In the genomic region with DNA sequence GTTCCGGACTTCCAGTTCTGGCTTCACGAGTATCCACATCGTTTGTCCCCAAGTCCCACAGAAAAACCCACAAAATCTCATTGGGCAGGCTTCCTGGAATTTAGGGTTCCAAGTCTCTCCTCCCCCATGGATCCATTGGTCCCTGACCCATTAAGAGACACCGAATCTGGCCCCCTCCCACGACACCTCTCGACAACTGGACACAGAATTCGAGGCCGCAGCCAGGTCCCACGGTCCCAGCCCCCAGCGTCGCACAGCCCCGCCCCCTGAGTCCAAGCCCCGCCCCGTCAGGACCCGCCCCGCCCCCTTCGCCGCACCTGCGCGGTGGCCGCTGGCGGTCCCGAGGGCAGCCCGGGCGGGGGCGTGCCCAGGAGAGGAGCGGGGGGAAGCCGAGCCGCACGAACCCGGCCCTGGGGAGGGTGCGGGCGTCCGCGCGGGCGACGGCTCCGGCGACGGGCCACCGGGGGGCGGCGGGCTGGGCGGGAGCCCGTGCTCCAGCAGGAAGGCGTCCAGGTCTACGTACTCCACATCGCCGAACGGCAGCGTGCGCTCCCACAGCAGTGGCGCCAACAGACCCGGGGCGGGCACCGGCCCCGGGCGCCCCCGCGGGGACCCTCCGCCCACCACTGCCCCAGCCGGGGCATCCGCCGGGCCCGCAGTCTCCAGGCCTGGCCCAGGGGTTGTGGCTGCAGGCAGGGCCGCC, we compare ENCODE assay signal across 8 cellular contexts. TPM values are rescaled to one million over a fixed set of nuclear protein-coding genes. Genes with fewer than 3 reads are reported as not detected.
DNase-seq lines count a peak whose midpoint lies in the region; ATAC-seq, FAIRE-seq and TF ChIP-seq lines count a peak whose summit lies in the region.

No MANE protein-coding gene starts in this region.

- no peak for FAIRE-seq in pancreas (lab: Jason Lieb, UNC)

- CTCF ChIA-PET in HEK293 (lab: Yijun Ruan, JAX): interaction anchor here (0.7 to 1.1 kb wide), 2 partner anchors 21 to 145 kb away, joined by 3 read pairs; no protein-coding TSS in a partner anchor

- peaks cover 16 to 26% of the 10 kb centered on the region in 2 donors for H3K36me3 Mint-ChIP-seq in CD14-positive monocyte

- H3K4me3 ChIP-seq in HEK293 (ENCODE audit: low read depth, low read length) (peak overlapping the region; percentile 35), pancreas (peak overlapping the region; percentile 33 to 84 (median 68))

- peak overlapping the region; percentile 91 to 99 (median 96) for H3K27ac Mint-ChIP-seq in CD14-positive monocyte

- POLR2A ChIA-PET in HEK293 (lab: Yijun Ruan, JAX): interaction anchor here (2.7 to 3.1 kb wide), 2 partner anchors 16 to 19 kb away, joined by 22 to 25 read pairs; partner anchors contain the start of genes FAM83E, RPL18 and SPHK2

- H3K4me3 Mint-ChIP-seq in CD14-positive monocyte: peak overlapping the region; percentile 98 to 99

- ATAC-seq in pancreas: peak; percentile 48 to 63 (median 54)

- H3K27ac ChIP-seq in HEK293 (ENCODE audit: extremely low read depth, low read depth, low read length) (peak overlapping the region; percentile 86), pancreas (peak overlapping the region; percentile 90 to 97 (median 92))

- H3K4me1 ChIP-seq in HEK293 (ENCODE audit: control insufficient read depth, insufficient read depth, low read length) (peaks cover 23% of the 10 kb centered on the region), pancreas (peaks cover 18 to 24% (median 21%) of the 10 kb centered on the region in 3 donors)

- peaks cover 2 to 9% (median 4%) of the 10 kb centered on the region in 3 donors for H3K27me3 Mint-ChIP-seq in CD14-positive monocyte (ENCODE audit: low read depth in 3 of 3)

- TF ChIP-seq CTCF in CD14-positive monocyte (IDR thresholded peaks at IDR 0.05): no peak
- TF ChIP-seq CTCF in HEK293 (tag by site-specific recombination; IDR thresholded peaks at IDR 0.05): no peak
- no peak for TF ChIP-seq CTCF in pancreas (IDR thresholded peaks at IDR 0.05)

- H3K4me1 Mint-ChIP-seq in CD14-positive monocyte: peaks cover 65% of the 10 kb centered on the region

- 1 to 4% methylated on average over 36 to 67 of the region's 67 CpGs for WGBS in pancreas, 2 donors

- H3K27me3 ChIP-seq in pancreas: no peaks in the 10 kb centered on the region

- intact Hi-C loops in CD14-positive monocyte (cut with micrococcal nuclease) (loop anchor here (2.0 to 10.0 kb wide), 4 partner anchors 17 to 332 kb away; partner anchors contain the start of genes FTL (in 2 of the 2), RPL18 (in 2 of the 2), SPHK2 (in 2 of the 2) and EMP3 (in 1 of the 2)), head of caudate nucleus (cut with DNase I) (no loop called here), pancreas (cut with DNase I) (no loop called here)

- peaks cover 0 to 3% (median 1%) of the 10 kb centered on the region in 7 donors for H3K9me3 Mint-ChIP-seq in CD14-positive monocyte

- H3K9me3 ChIP-seq in HEK293 (ENCODE audit: control insufficient read depth, insufficient read depth, low read depth, low read length): no peaks in the 10 kb centered on the region
- no peaks in the 10 kb centered on the region for H3K9me3 ChIP-seq in pancreas

- peak; percentile 67 for DNase-seq in CD14-positive monocyte (ENCODE audit: low spot score)
- DNase-seq in RPMI7951 (ENCODE audit: low read depth): peak; percentile 44
- DNase-seq in activated gamma-delta T cell treated with anti-CD3 and anti-CD28 coated beads, Interleukin-2, amount 50 U/mL, for 16 hours (ENCODE audit: low read depth): peak; percentile 66
- DNase-seq in head of caudate nucleus: peak in 35 of 42 donors; percentile 53 to 86 (median 72)
- peak; percentile 66 to 91 (median 82) for DNase-seq in pancreas
- peak; percentile 82 for DNase-seq in ureter (ENCODE audit: low spot score)
- DNase-seq in DMS114 treated with DMSO at 0.1 percent for 48 hours (lab: John Stamatoyannopoulos, UW; ENCODE audit: unreplicated experiment): no peak

- peaks cover 8 to 24% of the 10 kb centered on the region in 2 experiments; a peak in 2 of 3 replicates for H3K36me3 ChIP-seq in HEK293 (ENCODE audit: control insufficient read depth in 2 of 2, insufficient read depth in 1 of 2, low read length in 2 of 2)
- peaks cover 0 to 9% (median 0%) of the 10 kb centered on the region in 3 donors for H3K36me3 ChIP-seq in pancreas

TF ChIP-seq in HEK293, 187 proteins besides CTCF, POLR2A, EP300 and RAD21:
- no peak for TF ChIP-seq ZNF704 (tag by site-specific recombination; IDR thresholded peaks at IDR 0.05)
- TF ChIP-seq KLF10 (tag by site-specific recombination; IDR thresholded peaks at IDR 0.05): peak; percentile 57; the same call in 1 of the 2 replicates
- TF ChIP-seq ZBTB8A (tag by site-specific recombination; IDR thresholded peaks at IDR 0.05): peak; percentile 84
- TF ChIP-seq YY1 (tag by site-specific recombination; IDR thresholded peaks at IDR 0.05): no peak
- no peak for TF ChIP-seq MZF1 (tag by site-specific recombination; IDR thresholded peaks at IDR 0.05; ENCODE audit: borderline replicate concordance)
- peak; percentile 60; the same call in 1 of the 2 replicates for TF ChIP-seq ZNF398 (tag by site-specific recombination; IDR thresholded peaks at IDR 0.05)
- TF ChIP-seq IKZF3 (tag by site-specific recombination; IDR thresholded peaks at IDR 0.05): 0 out of 2 replicates have a peak, but pooled peaks have one; percentile 12
- TF ChIP-seq SP3 (tag by site-specific recombination; IDR thresholded peaks at IDR 0.05): peak; percentile 29; the same call in 1 of the 2 replicates
- TF ChIP-seq ZSCAN30 (tag by site-specific recombination; IDR thresholded peaks at IDR 0.05): 0 out of 2 replicates have a peak, but pooled peaks have one; percentile 25
- peak; percentile 27; the same call in 1 of the 2 replicates for TF ChIP-seq ZNF600 (tag by site-specific recombination; IDR thresholded peaks at IDR 0.05)
- TF ChIP-seq ZNF223 (tag by site-specific recombination; IDR thresholded peaks at IDR 0.05): no peak
- no peak for TF ChIP-seq GLIS1 (tag by site-specific recombination; IDR thresholded peaks at IDR 0.05)
- TF ChIP-seq, protein P1, sequence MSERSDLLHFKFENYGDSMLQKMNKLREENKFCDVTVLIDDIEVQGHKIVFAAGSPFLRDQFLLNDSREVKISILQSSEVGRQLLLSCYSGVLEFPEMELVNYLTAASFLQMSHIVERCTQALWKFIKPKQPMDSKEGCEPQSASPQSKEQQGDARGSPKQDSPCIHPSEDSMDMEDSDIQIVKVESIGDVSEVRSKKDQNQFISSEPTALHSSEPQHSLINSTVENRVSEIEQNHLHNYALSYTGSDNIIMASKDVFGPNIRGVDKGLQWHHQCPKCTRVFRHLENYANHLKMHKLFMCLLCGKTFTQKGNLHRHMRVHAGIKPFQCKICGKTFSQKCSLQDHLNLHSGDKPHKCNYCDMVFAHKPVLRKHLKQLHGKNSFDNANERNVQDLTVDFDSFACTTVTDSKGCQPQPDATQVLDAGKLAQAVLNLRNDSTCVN (tag by site-specific recombination; optimal IDR thresholded peaks at IDR 0.05): peak; percentile 49
- TF ChIP-seq ZNF561 (tag by site-specific recombination; IDR thresholded peaks at IDR 0.05; ENCODE audit: borderline replicate concordance): peak; percentile 58; the same call in 1 of the 2 replicates
- TF ChIP-seq ZFHX2 (tag by site-specific recombination; conservative IDR thresholded peaks at IDR 0.05): peak; percentile 77
- TF ChIP-seq SP2 (tag by site-specific recombination; IDR thresholded peaks at IDR 0.05): peak; percentile 27; the same call in 1 of the 2 replicates

RNA-seq across cellular contexts. Expression of gene DBP, which starts 1.8 kb away (rescaled TPM):
- 10 to 100 TPM; 17.5 to 22.3 TPM for polyA plus RNA-seq in CD14-positive monocyte
- total RNA-seq in RPMI7951 (2014; rRNA removed; shearing (Covaris generic)): 16.6 and 17.2 TPM in 2 replicates
- 1 to 10 TPM; 3.3 to 8.3 (median 6.5) TPM for total RNA-seq in pancreas
- 10 to 100 TPM in 1 of 2 donors, 1 to 10 TPM in 1; 4.7 to 11.4 TPM for polyA plus RNA-seq in pancreas
- 12.7 TPM for total RNA-seq in ureter

RNA-seq across cellular contexts. Expression of gene CA11, which starts 10.6 kb away (rescaled TPM):
- polyA plus RNA-seq in CD14-positive monocyte: 1 to 10 TPM; 1.8 to 4.9 TPM
- total RNA-seq in RPMI7951 (2014; rRNA removed; shearing (Covaris generic)): 2.1 and 3.8 TPM in 2 replicates
- total RNA-seq in pancreas: 1 to 10 TPM; 2.6 to 6.2 (median 4.5) TPM
- 10 to 100 TPM; 10.2 to 15.2 TPM for polyA plus RNA-seq in pancreas
- 9.6 TPM for total RNA-seq in ureter

RNA-seq across cellular contexts. Expression of gene SPHK2, which starts 16.1 kb away (rescaled TPM):
- polyA plus RNA-seq in CD14-positive monocyte: 1 to 10 TPM; 8.5 to 9.1 TPM
- 4.7 and 7.7 TPM in 2 replicates for total RNA-seq in RPMI7951 (2014; rRNA removed; shearing (Covaris generic))
- total RNA-seq in pancreas: 10 to 100 TPM in 1 of 6 donors, 1 to 10 TPM in 5; 4.3 to 11.0 (median 6.6) TPM
- polyA plus RNA-seq in pancreas: 10 to 100 TPM; 15.9 to 24.0 TPM
- total RNA-seq in ureter: 27.6 TPM

RNA-seq across cellular contexts. Expression of gene RPL18, which starts 16.4 kb away (rescaled TPM):
- polyA plus RNA-seq in CD14-positive monocyte (100 to 1,000 TPM; 803 to 892 TPM), pancreas (1,000 to 10,000 TPM; 1,358 to 2,344 TPM)
- total RNA-seq in RPMI7951 (2014; rRNA removed; shearing (Covaris generic)): 2,104 and 2,291 TPM in 2 replicates
- total RNA-seq in pancreas (1,000 to 10,000 TPM in 4 of 6 donors, 100 to 1,000 TPM in 2; 881 to 1,605 (median 1,071) TPM), ureter (1,575 TPM)

RNA-seq across cellular contexts. Expression of gene FAM83E, which starts 20.5 kb away (rescaled TPM):
- polyA plus RNA-seq in CD14-positive monocyte: not detected
- total RNA-seq in RPMI7951 (2014; rRNA removed; shearing (Covaris generic)): 1.6 TPM in 1 of 2 replicates, not detected in the other
- 1 to 10 TPM; 1.2 to 2.9 (median 2.6) TPM for total RNA-seq in pancreas
- polyA plus RNA-seq in pancreas: 1 to 10 TPM; 1.8 to 3.4 TPM
- total RNA-seq in ureter: 12.7 TPM

Comparison
In these comparisons a context has a peak if more than half of its experiments do, and no peak if none do; other contexts are left out.
1. intact Hi-C loops: an anchor here in CD14-positive monocyte (2.0 to 10.0 kb wide); none called in head of caudate nucleus and pancreas.